Comparison of ENCODE assay signal across 8 cellular contexts in genomic region chr10:93702278-93703001, GRCh38. TPM values are rescaled to one million over a fixed set of nuclear protein-coding genes. Genes with fewer than 3 reads are reported as not detected.
DNase-seq lines count a peak whose midpoint lies in the region; ATAC-seq, FAIRE-seq and TF ChIP-seq lines count a peak whose summit lies in the region.

TSS of gene FRA10AC1 (minus strand) at chr10:93702592. CDS start at chr10:93700106, 2,486 bp downstream.

- no peak for FAIRE-seq in kidney (lab: Jason Lieb, UNC)

- intact Hi-C loops in kidney (cut with DNase I) = no loop called here

- peaks cover 5% of the 10 kb centered on the region in 2 donors for H3K36me3 ChIP-seq in kidney (ENCODE audit: control insufficient read depth in 1 of 2, insufficient read depth in 2 of 2, low read length in 2 of 2)

- H3K4me3 ChIP-seq in AG10803 (ENCODE audit: low read length) = peak within 1 kb of the TSS; percentile 90
- H3K4me3 ChIP-seq in kidney (ENCODE audit: low read length in 2 of 2) = peak within 1 kb of the TSS; percentile 84 to 97

- ATAC-seq in HG03175 (IDR thresholded peaks at IDR 0.05; ENCODE audit: unreplicated experiment) = peak; percentile 86

- TF ChIP-seq CTCF in AG10803 (conservative IDR thresholded peaks at IDR 0.05; ENCODE audit: low read length) = peak; percentile 41
- TF ChIP-seq CTCF in kidney (IDR thresholded peaks at IDR 0.05; ENCODE audit: borderline replicate concordance, extremely low read depth, insufficient read depth) = peak; percentile 47

- H3K27ac ChIP-seq in kidney (ENCODE audit: low read depth in 2 of 2, low read length in 2 of 2) = peak within 1 kb of the TSS; percentile 81 to 90

- in situ Hi-C loops in GM18951 (cut with MboI; ENCODE audit: low sequenced_read_pairs, unreplicated experiment) = no loop called here

- no peaks in the 10 kb centered on the region for H3K9me3 ChIP-seq in kidney (ENCODE audit: control insufficient read depth in 1 of 2, low read length in 2 of 2)

- peaks cover 0 to 3% of the 10 kb centered on the region in 2 donors for H3K4me1 ChIP-seq in kidney (ENCODE audit: control insufficient read depth in 1 of 2, insufficient read depth in 1 of 2, low read depth in 1 of 2, low read length in 2 of 2)

- peak within 1 kb of the TSS; percentile 84 to 88 for H3K9ac ChIP-seq in kidney (ENCODE audit: low read length in 2 of 2)

- TF ChIP-seq POLR2A in GM18951 (IDR thresholded peaks at IDR 0.05; ENCODE audit: extremely low read depth, insufficient read depth, insufficient read length) = peak; percentile 74

- DNase-seq in AG10803 (ENCODE audit: low read depth) (peak; percentile 95), NCI-H226 (peak; percentile 84), cerebellar cortex (ENCODE audit: low spot score) (peak; percentile 89), kidney (peak; percentile 98)
- peak; percentile 80 for DNase-seq in activated CD4-positive, CD25-positive, alpha-beta regulatory T cell treated with anti-CD3 and anti-CD28 coated beads, Interleukin-2, amount 50 U/mL, for 16 hours (ENCODE audit: low read depth, low spot score)
- DNase-seq in stimulated activated CD4-positive, alpha-beta T cell treated with anti-CD3 and anti-CD28 coated beads, Interleukin-15, amount 100 ng/mL, for 1 hour (ENCODE audit: low read depth in 1 of 2, low spot score in 1 of 2) = peak; percentile 82 to 86

RNA-seq across cellular contexts. Expression of gene FRA10AC1, which starts in this region (rescaled TPM):
- total RNA-seq in kidney = 15.6 TPM
- polyA plus RNA-seq in kidney (ENCODE audit: insufficient read depth, low read depth, low replicate concordance) = 18.9 TPM

Comparison
In these comparisons a context has a peak if more than half of its experiments do, and no peak if none do; other contexts are left out.
1. Peak in every context shown above with its lines: DNase-seq, ATAC-seq, H3K4me3 ChIP-seq and H3K27ac ChIP-seq.